8 cellular contexts compared by ENCODE assay signal in genomic region chr4:77052352-77052751, GRCh38. TPM values are rescaled to one million over a fixed set of nuclear protein-coding genes. Genes with fewer than 3 reads are reported as not detected.
A peak's percentile ranks its signal among the peaks of the same experiment; 100 is the strongest.
DNase-seq lines count a peak whose midpoint lies in the region; ATAC-seq and TF ChIP-seq lines count a peak whose summit lies in the region.

No MANE protein-coding gene starts in this region.

- no peak overlapping the region for H3K9ac ChIP-seq in Karpas-422 (ENCODE audit: low read length)

- H3K36me3 Mint-ChIP-seq in chondrocyte (ENCODE audit: low read depth) (peaks cover 34% of the 10 kb centered on the region), naive B cell (peaks cover 10 to 16% of the 10 kb centered on the region in 2 donors), type B pancreatic cell (peaks cover 40% of the 10 kb centered on the region)

- no peaks in the 10 kb centered on the region for H3K9me3 ChIP-seq in Karpas-422 (ENCODE audit: low read length)

- H3K27me3 ChIP-seq in Karpas-422 (ENCODE audit: low read length): no peaks in the 10 kb centered on the region

- H3K4me3 ChIP-seq in Karpas-422 (ENCODE audit: low read length): no peak overlapping the region

- peak overlapping the region; percentile 93 for H3K27ac Mint-ChIP-seq in chondrocyte (ENCODE audit: unreplicated experiment)
- peak overlapping the region; percentile 14 to 79 (median 52) for H3K27ac Mint-ChIP-seq in naive B cell
- H3K27ac Mint-ChIP-seq in type B pancreatic cell: peak overlapping the region; percentile 18

- no peak overlapping the region for H2AFZ ChIP-seq in Karpas-422 (ENCODE audit: low read length)

- no peak overlapping the region for H3K4me3 Mint-ChIP-seq in chondrocyte (ENCODE audit: unreplicated experiment)
- H3K4me3 Mint-ChIP-seq in naive B cell: no peak overlapping the region
- no peak overlapping the region for H3K4me3 Mint-ChIP-seq in type B pancreatic cell

- no peaks in the 10 kb centered on the region for H4K20me1 ChIP-seq in Karpas-422 (ENCODE audit: insufficient read depth, low read depth, low read length)

- H3K27ac ChIP-seq in Karpas-422 (ENCODE audit: low read length): no peak overlapping the region

- H3K4me2 ChIP-seq in Karpas-422 (ENCODE audit: low read depth, low read length, poor library complexity, severe bottlenecking): no peak overlapping the region

- H3K27me3 Mint-ChIP-seq in chondrocyte (ENCODE audit: low read depth) (no peaks in the 10 kb centered on the region), naive B cell (no peaks in the 10 kb centered on the region), type B pancreatic cell (no peaks in the 10 kb centered on the region)

- H3K36me3 ChIP-seq in Karpas-422 (ENCODE audit: insufficient read depth, low read length): peaks cover 13% of the 10 kb centered on the region; the same call in 1 of the 2 replicates

- H3K9me2 ChIP-seq in Karpas-422 (replicated peaks; ENCODE audit: insufficient read depth, low read length): no peaks in the 10 kb centered on the region

- peaks cover 72% of the 10 kb centered on the region for H3K4me1 Mint-ChIP-seq in chondrocyte (ENCODE audit: low read depth)
- peaks cover 0 to 8% (median 0%) of the 10 kb centered on the region in 3 donors for H3K4me1 Mint-ChIP-seq in naive B cell
- H3K4me1 Mint-ChIP-seq in type B pancreatic cell (ENCODE audit: unreplicated experiment): peaks cover 3% of the 10 kb centered on the region

- no peaks in the 10 kb centered on the region for H3K4me1 ChIP-seq in Karpas-422 (ENCODE audit: low read length)

- H3K79me2 ChIP-seq in Karpas-422 (ENCODE audit: low read length): peaks cover 14% of the 10 kb centered on the region

- DNase-seq in EL (peak; percentile 66), Karpas-422 (peak; percentile 69), chondrocyte (ENCODE audit: low spot score) (no peak), naive B cell (peak; percentile 52), type B pancreatic cell (ENCODE audit: extremely low spot score, unreplicated experiment) (no peak)
- peak; percentile 29 for DNase-seq in activated CD4-positive, CD25-positive, alpha-beta regulatory T cell treated with anti-CD3 and anti-CD28 coated beads, Interleukin-2, amount 50 U/mL, for 16 hours (ENCODE audit: low read depth, low spot score)

- H3K9me3 Mint-ChIP-seq in chondrocyte (ENCODE audit: low read depth) (no peaks in the 10 kb centered on the region), naive B cell (no peaks in the 10 kb centered on the region), type B pancreatic cell (no peaks in the 10 kb centered on the region)

- TF ChIP-seq CTCF in chondrocyte (IDR thresholded peaks at IDR 0.05) (peak; percentile 70), type B pancreatic cell (conservative IDR thresholded peaks at IDR 0.05) (peak; percentile 60)

- peak; percentile 54 to 76 for ATAC-seq in naive B cell (ENCODE audit: low read depth in 2 of 2)
- ATAC-seq in HG03439 (IDR thresholded peaks at IDR 0.05; ENCODE audit: unreplicated experiment): no peak
- no peak for ATAC-seq in HG02938 (IDR thresholded peaks at IDR 0.05; ENCODE audit: unreplicated experiment)

RNA-seq across cellular contexts. Expression of gene CCNI, which starts 23.4 kb away (rescaled TPM):
- 54.1 and 105 TPM in 2 replicates for total RNA-seq in Karpas-422 (2014; rRNA removed; shearing (Covaris generic); ENCODE audit: low replicate concordance)
- total RNA-seq in chondrocyte (219 to 224 TPM (median 220 TPM) in 3 replicates), type B pancreatic cell (ENCODE audit: low replicate concordance) (220 and 270 TPM in 2 replicates)
- polyA plus RNA-seq in naive B cell (ENCODE audit: low read depth in 6 of 6): 100 to 1,000 TPM; 406 to 501 (median 453) TPM

Comparison
In these comparisons a context has a peak if more than half of its experiments do, and no peak if none do; other contexts are left out.
1. DNase-seq: peak in EL (single experiment), Karpas-422 (single experiment), activated CD4-positive, CD25-positive, alpha-beta regulatory T cell treated with anti-CD3 and anti-CD28 coated beads, Interleukin-2, amount 50 U/mL, for 16 hours (single experiment) and naive B cell (single experiment); none in chondrocyte (single experiment) and type B pancreatic cell (single experiment).
2. H3K27ac Mint-ChIP-seq: peak in every context shown above with its lines; median percentile 93 in chondrocyte; 52 in naive B cell; 18 in type B pancreatic cell.
3. ATAC-seq: peak in naive B cell (2 of 2); none in HG03439 (single experiment) and HG02938 (single experiment).